In the genomic region with DNA sequence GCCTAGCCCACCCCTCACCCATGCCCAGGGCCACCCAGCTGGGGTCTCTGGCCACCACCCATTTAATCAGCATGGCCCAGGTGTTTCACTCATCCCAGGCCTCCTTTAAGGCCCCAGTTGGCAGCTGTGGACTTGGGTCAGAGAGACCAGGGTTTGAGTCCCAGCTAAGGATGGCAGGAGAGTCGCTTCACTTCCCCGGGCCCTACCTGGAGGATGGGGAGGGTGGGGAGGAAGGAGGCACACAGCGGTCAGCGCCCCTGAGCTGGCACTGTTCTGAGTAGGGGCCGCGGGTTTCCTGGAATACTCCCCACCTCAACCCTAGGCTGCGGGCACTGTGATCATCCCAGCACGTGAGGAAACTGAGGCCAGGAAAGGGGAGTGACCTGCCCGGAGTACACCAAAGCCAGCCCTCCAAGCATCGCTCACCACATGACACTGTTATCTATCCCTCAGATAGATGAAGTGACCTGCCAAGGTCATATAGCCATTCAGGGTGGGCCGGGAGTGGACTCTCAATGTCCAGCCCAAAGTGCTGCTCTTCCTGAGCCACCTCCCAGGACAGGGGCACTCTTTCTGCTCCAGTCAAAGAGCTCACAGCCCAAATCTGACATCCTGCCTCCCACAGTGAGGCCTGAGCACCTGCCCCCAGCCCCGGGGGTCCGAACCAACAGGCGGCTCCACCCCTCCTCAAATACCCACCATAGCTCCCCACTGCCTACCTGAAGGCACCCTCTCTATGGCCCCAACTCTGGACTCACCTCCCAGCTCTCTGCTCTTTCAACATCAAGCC, we compare ENCODE assay signal across 15 cellular contexts. TPM values are rescaled to one million over a fixed set of nuclear protein-coding genes. Genes with fewer than 3 reads are reported as not detected.
DNase-seq lines count a peak whose midpoint lies in the region; ATAC-seq, FAIRE-seq and TF ChIP-seq lines count a peak whose summit lies in the region.
"Had no signal": no experiment of that assay in that cellular context is flagged by ENCODE, and none has a peak within 500 bp of the region (broad histone marks: within the 10 kb centered on the region; RNA-seq: fewer than 3 reads in every experiment).

No MANE protein-coding gene starts in this region.

- BruUV-seq in A673 (replicated peaks; lab: Mats Ljungman, UMichigan): no TSS peak

- peaks cover 71% of the 10 kb centered on the region for H3K79me2 ChIP-seq in OCI-LY3 (ENCODE audit: low read length)

- CTCF ChIA-PET in A673 (lab: Charles Lee): no interaction called here

- no peak for ATAC-seq in pancreas
- ATAC-seq in GM18517 (IDR thresholded peaks at IDR 0.05; ENCODE audit: unreplicated experiment): no peak
- no peak for ATAC-seq in GM21529 (IDR thresholded peaks at IDR 0.05; ENCODE audit: unreplicated experiment)
- ATAC-seq: activated CD8-positive, alpha-beta memory T cell treated with anti-CD3 and anti-CD28 coated beads, Interleukin-2, amount 10 ng/mL, durations not matched to agents 7 days and 5 days had no signal

- peaks cover 23% of the 10 kb centered on the region for H4K20me1 ChIP-seq in OCI-LY3 (ENCODE audit: insufficient read depth, low read length)

- peak overlapping the region; percentile 25; the same call in 1 of the 2 replicates for H3K4me2 ChIP-seq in OCI-LY3 (ENCODE audit: low read length)

- no peaks in the 10 kb centered on the region for H3K27me3 ChIP-seq in A673 (replicated peaks; ENCODE audit: insufficient read depth, low read depth, low read length, poor library complexity)
- no peaks in the 10 kb centered on the region for H3K27me3 ChIP-seq in OCI-LY3 (ENCODE audit: low read depth, low read length)
- H3K27me3 ChIP-seq in esophagus (ENCODE audit: control insufficient read depth in 1 of 2, insufficient read depth in 2 of 2, low read length in 2 of 2): no peaks in the 10 kb centered on the region
- no peaks in the 10 kb centered on the region for H3K27me3 ChIP-seq in pancreas

- no peak overlapping the region for H3K9ac ChIP-seq in OCI-LY3 (ENCODE audit: low read length)

- no peak for FAIRE-seq in pancreas (lab: Jason Lieb, UNC)
- no peak for FAIRE-seq in urothelium cell line (lab: Jason Lieb, UNC)
- FAIRE-seq: bronchial epithelial cell had no signal

- no peak overlapping the region for H3K4me3 ChIP-seq in A673 (ENCODE audit: low read depth, low read length, poor library complexity, severe bottlenecking)
- H3K4me3 ChIP-seq in OCI-LY3 (ENCODE audit: low read length): no peak overlapping the region
- no peak overlapping the region for H3K4me3 ChIP-seq in esophagus (ENCODE audit: low read depth in 1 of 2, low read length in 2 of 2)
- no peak overlapping the region for H3K4me3 ChIP-seq in pancreas

- H3K36me3 ChIP-seq in A673 (ENCODE audit: insufficient read depth, low read length, poor library complexity, severe bottlenecking): no peaks in the 10 kb centered on the region
- H3K36me3 ChIP-seq in OCI-LY3 (replicated peaks; ENCODE audit: low read depth, low read length): peaks cover 3% of the 10 kb centered on the region
- H3K36me3 ChIP-seq in esophagus (ENCODE audit: control insufficient read depth in 2 of 2, insufficient read depth in 2 of 2, low read length in 1 of 2): no peaks in the 10 kb centered on the region
- H3K36me3 ChIP-seq in pancreas: no peaks in the 10 kb centered on the region

- H3K27ac ChIP-seq in A673 (ENCODE audit: low read depth, low read length, poor library complexity, severe bottlenecking) (peak overlapping the region; percentile 65), OCI-LY3 (ENCODE audit: low read length) (peak overlapping the region; percentile 77), esophagus (ENCODE audit: low read depth in 2 of 2, low read length in 1 of 2) (peak overlapping the region; percentile 32 to 53), pancreas (peak overlapping the region in 3 of 4 donors; percentile 77 to 91 (median 89))

- H2AFZ ChIP-seq in OCI-LY3 (ENCODE audit: low read depth, low read length): no peak overlapping the region

- intact Hi-C loops in A673 (cut with micrococcal nuclease; ENCODE audit: unreplicated experiment) (no loop called here), pancreas (cut with DNase I) (no loop called here)

- DNase-seq in A673 (ENCODE audit: low spot score): no peak
- no peak for DNase-seq in pancreas
- no peak for DNase-seq in activated CD4-positive, CD25-positive, alpha-beta regulatory T cell treated with anti-CD3 and anti-CD28 coated beads, Interleukin-2, amount 50 U/mL, for 72 hours
- no peak for DNase-seq in urothelium cell line (ENCODE audit: low spot score)
- DNase-seq: activated CD8-positive, alpha-beta memory T cell treated with anti-CD3 and anti-CD28 coated beads, Interleukin-2, amount 10 ng/mL, durations not matched to agents 7 days and 5 days; foreskin melanocyte; GOT3; midbrain; MV-4-11; NCI-H524 treated with DMSO at 0.1 percent for 48 hours had no signal

- H3K4me1 ChIP-seq in A673 (ENCODE audit: insufficient read depth, low read length, poor library complexity, severe bottlenecking): peaks cover 43% of the 10 kb centered on the region
- H3K4me1 ChIP-seq in OCI-LY3 (ENCODE audit: low read length): peaks cover 27% of the 10 kb centered on the region
- peaks cover 18 to 42% of the 10 kb centered on the region in 2 donors for H3K4me1 ChIP-seq in esophagus (ENCODE audit: control insufficient read depth in 2 of 2, insufficient read depth in 2 of 2, low read length in 1 of 2)
- peaks cover 33 to 53% (median 43%) of the 10 kb centered on the region in 3 donors for H3K4me1 ChIP-seq in pancreas

- no peak for TF ChIP-seq CTCF in A673 (conservative IDR thresholded peaks at IDR 0.05; ENCODE audit: low read depth, low read length)
- no peak for TF ChIP-seq CTCF in OCI-LY3 (IDR thresholded peaks at IDR 0.05; ENCODE audit: low read depth, low read length)
- TF ChIP-seq CTCF in pancreas (IDR thresholded peaks at IDR 0.05): no peak

- POLR2A ChIA-PET in A673 (lab: Charles Lee; ENCODE audit: low non-redundant PET): no interaction called here

- no peaks in the 10 kb centered on the region for H3K9me3 ChIP-seq in A673 (ENCODE audit: low read depth, low read length, poor library complexity, severe bottlenecking)
- H3K9me3 ChIP-seq in OCI-LY3 (ENCODE audit: insufficient read depth, low read length): no peaks in the 10 kb centered on the region
- no peaks in the 10 kb centered on the region for H3K9me3 ChIP-seq in esophagus (ENCODE audit: control insufficient read depth in 2 of 2, insufficient read depth in 1 of 2, low read depth in 1 of 2, low read length in 1 of 2)
- H3K9me3 ChIP-seq in pancreas: no peaks in the 10 kb centered on the region

- WGBS in esophagus, 2 donors: 88 to 89% methylated on average over 14 of the region's 14 CpGs
- WGBS in pancreas, 2 donors: 81% methylated on average over 14 of the region's 14 CpGs

RNA-seq across cellular contexts. Expression of a gene that starts 3.4 kb away (rescaled TPM):
- total RNA-seq in A673 (2021): 1.2 and 1.9 TPM in 2 replicates
- polyA plus RNA-seq in esophagus: under 1 TPM in 1 of 2 donors, not detected in 1; 0.31 TPM
- total RNA-seq in pancreas: under 1 TPM in 5 of 6 donors, not detected in 1; 0.24 to 0.60 (median 0.34) TPM
- under 1 TPM in 1 of 2 donors, not detected in 1; 0.34 TPM for polyA plus RNA-seq in pancreas

RNA-seq across cellular contexts. Expression of a gene that starts 5.4 kb away (rescaled TPM):
- total RNA-seq in A673 (2021): 172 and 176 TPM in 2 replicates
- 100 to 1,000 TPM in 1 of 2 donors, 10 to 100 TPM in 1; 52.7 to 112 TPM for polyA plus RNA-seq in esophagus
- total RNA-seq in pancreas: 10 to 100 TPM; 32.6 to 76.4 (median 43.6) TPM
- polyA plus RNA-seq in pancreas: 100 to 1,000 TPM in 1 of 2 donors, 10 to 100 TPM in 1; 53.6 to 105 TPM

RNA-seq across cellular contexts. Expression of a gene that starts 29.1 kb away (rescaled TPM):
- total RNA-seq in A673 (2021) (131 and 134 TPM in 2 replicates), pancreas (10 to 100 TPM; 23.3 to 35.2 (median 28.7) TPM)
- polyA plus RNA-seq in esophagus (10 to 100 TPM; 20.0 to 28.7 TPM), pancreas (10 to 100 TPM; 14.6 to 28.6 TPM)
